In genomic region chr10:97407211-97407951, GRCh38 we compare ENCODE assay signal across 1 cellular context.
TF ChIP-seq lines count a peak whose summit lies in the region.

No MANE protein-coding gene starts in this region.

TF ChIP-seq in HepG2, 621 proteins besides CTCF, POLR2A, EP300 and RAD21 (continued from another document and continues in another):
- TF ChIP-seq ZNF607 (CRISPR knock-in tag; IDR thresholded peaks at IDR 0.05; ENCODE audit: borderline replicate concordance) (no peak; the same call in 1 of the 2 replicates), NR2C2 (CRISPR knock-in tag; IDR thresholded peaks at IDR 0.05; ENCODE audit: borderline replicate concordance) (no peak), ZNF547 (CRISPR knock-in tag; IDR thresholded peaks at IDR 0.05) (no peak), RBFOX2 (IDR thresholded peaks at IDR 0.05; ENCODE audit: low read depth, low read length) (no peak), ZNF772 (CRISPR knock-in tag; IDR thresholded peaks at IDR 0.05) (no peak), GATAD2A (CRISPR knock-in tag; IDR thresholded peaks at IDR 0.05) (peak; percentile 61), SAP130 (CRISPR knock-in tag; IDR thresholded peaks at IDR 0.05; ENCODE audit: low read depth) (peak; percentile 47), ZNF432 (CRISPR knock-in tag; IDR thresholded peaks at IDR 0.05; ENCODE audit: borderline replicate concordance) (no peak), ZNF3 (CRISPR knock-in tag; IDR thresholded peaks at IDR 0.05) (no peak), ZNF292 (CRISPR knock-in tag; IDR thresholded peaks at IDR 0.05; ENCODE audit: borderline replicate concordance, low read depth) (0 out of 2 replicates have a peak, but pooled peaks have one; percentile 9), ZNF850 (CRISPR knock-in tag; conservative IDR thresholded peaks at IDR 0.05) (no peak), HOXA3 (CRISPR knock-in tag; IDR thresholded peaks at IDR 0.05) (peak; percentile 56; the same call in 1 of the 2 replicates), ZNF317 (CRISPR knock-in tag; IDR thresholded peaks at IDR 0.05) (peak; percentile 25), NRL (CRISPR knock-in tag; IDR thresholded peaks at IDR 0.05; ENCODE audit: borderline replicate concordance) (no peak), POGZ (CRISPR knock-in tag; IDR thresholded peaks at IDR 0.05) (peak; percentile 34; the same call in 1 of the 2 replicates), TRAFD1 (CRISPR knock-in tag; IDR thresholded peaks at IDR 0.05; ENCODE audit: borderline replicate concordance) (no peak), ZBTB37 (CRISPR knock-in tag; IDR thresholded peaks at IDR 0.05) (0 out of 2 replicates have a peak, but pooled peaks have one; percentile 33), TMF1 (CRISPR knock-in tag; IDR thresholded peaks at IDR 0.05; ENCODE audit: low read depth) (no peak), ZNF468 (CRISPR knock-in tag; IDR thresholded peaks at IDR 0.05) (no peak), CHD2 (IDR thresholded peaks at IDR 0.05; ENCODE audit: low read depth, low read length) (no peak), CSRNP1 (CRISPR knock-in tag; IDR thresholded peaks at IDR 0.05) (no peak), ATM (IDR thresholded peaks at IDR 0.05; ENCODE audit: borderline replicate concordance) (no peak), ETV6 (CRISPR knock-in tag; conservative IDR thresholded peaks at IDR 0.05) (peak; percentile 43; the same call in 1 of the 2 replicates), IKZF4 (CRISPR knock-in tag; IDR thresholded peaks at IDR 0.05; ENCODE audit: borderline replicate concordance, low read depth, not compliant biosample characterization) (no peak), ZMYM3 (CRISPR knock-in tag; IDR thresholded peaks at IDR 0.05) (peak; percentile 100), NFIC (IDR thresholded peaks at IDR 0.05; ENCODE audit: low read length) (no peak), ZNF878 (CRISPR knock-in tag; IDR thresholded peaks at IDR 0.05) (no peak), NFYB (CRISPR knock-in tag; IDR thresholded peaks at IDR 0.05) (no peak), ZNF225 (CRISPR knock-in tag; IDR thresholded peaks at IDR 0.05) (no peak), ZBTB3 (CRISPR knock-in tag; IDR thresholded peaks at IDR 0.05; ENCODE audit: borderline replicate concordance, low read depth) (no peak), NR3C1 (CRISPR knock-in tag; IDR thresholded peaks at IDR 0.05) (no peak), ZNF564 (CRISPR knock-in tag; IDR thresholded peaks at IDR 0.05) (no peak), SMAD9 (CRISPR knock-in tag; IDR thresholded peaks at IDR 0.05) (no peak), ZSCAN9 (CRISPR knock-in tag; IDR thresholded peaks at IDR 0.05; ENCODE audit: borderline replicate concordance) (peak; percentile 38; the same call in 1 of the 2 replicates), POLR2G (IDR thresholded peaks at IDR 0.05; ENCODE audit: low read depth, low read length) (no peak), ASH2L (IDR thresholded peaks at IDR 0.05; ENCODE audit: insufficient read length, low read depth, low read length) (no peak), BRF2 (CRISPR knock-in tag; IDR thresholded peaks at IDR 0.05) (no peak), RFXANK (CRISPR knock-in tag; IDR thresholded peaks at IDR 0.05) (no peak), ZNF570 (CRISPR knock-in tag; IDR thresholded peaks at IDR 0.05; ENCODE audit: borderline replicate concordance) (no peak), ZKSCAN5 (CRISPR knock-in tag; IDR thresholded peaks at IDR 0.05) (no peak), ZNF782 (CRISPR knock-in tag; IDR thresholded peaks at IDR 0.05; ENCODE audit: borderline replicate concordance) (no peak), MAFF (IDR thresholded peaks at IDR 0.05; ENCODE audit: low read depth, low read length) (no peak), CHCHD3 (CRISPR knock-in tag; IDR thresholded peaks at IDR 0.05) (no peak), ONECUT2 (CRISPR knock-in tag; IDR thresholded peaks at IDR 0.05) (no peak), HNRNPL (IDR thresholded peaks at IDR 0.05; ENCODE audit: low read depth, low read length) (no peak), ZFP37 (CRISPR knock-in tag; IDR thresholded peaks at IDR 0.05; ENCODE audit: borderline replicate concordance) (no peak), SOX6 (IDR thresholded peaks at IDR 0.05) (no peak), SOX6 (CRISPR knock-in tag; IDR thresholded peaks at IDR 0.05) (no peak; the same call in 1 of the 2 replicates)
- TF ChIP-seq, protein P1, sequence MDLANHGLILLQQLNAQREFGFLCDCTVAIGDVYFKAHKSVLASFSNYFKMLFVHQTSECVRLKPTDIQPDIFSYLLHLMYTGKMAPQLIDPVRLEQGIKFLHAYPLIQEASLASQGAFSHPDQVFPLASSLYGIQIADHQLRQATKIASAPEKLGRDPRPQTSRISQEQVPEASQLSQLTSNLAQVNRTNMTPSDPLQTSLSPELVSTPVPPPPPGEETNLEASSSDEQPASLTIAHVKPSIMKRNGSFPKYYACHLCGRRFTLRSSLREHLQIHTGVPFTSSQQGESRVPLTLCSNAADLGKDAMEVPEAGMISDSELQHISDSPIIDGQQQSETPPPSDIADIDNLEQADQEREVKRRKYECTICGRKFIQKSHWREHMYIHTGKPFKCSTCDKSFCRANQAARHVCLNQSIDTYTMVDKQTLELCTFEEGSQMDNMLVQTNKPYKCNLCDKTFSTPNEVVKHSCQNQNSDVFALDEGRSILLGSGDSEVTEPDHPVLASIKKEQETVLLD (CRISPR knock-in tag; IDR thresholded peaks at IDR 0.05; ENCODE audit: low read depth), result no peak
- TF ChIP-seq, protein P2, sequence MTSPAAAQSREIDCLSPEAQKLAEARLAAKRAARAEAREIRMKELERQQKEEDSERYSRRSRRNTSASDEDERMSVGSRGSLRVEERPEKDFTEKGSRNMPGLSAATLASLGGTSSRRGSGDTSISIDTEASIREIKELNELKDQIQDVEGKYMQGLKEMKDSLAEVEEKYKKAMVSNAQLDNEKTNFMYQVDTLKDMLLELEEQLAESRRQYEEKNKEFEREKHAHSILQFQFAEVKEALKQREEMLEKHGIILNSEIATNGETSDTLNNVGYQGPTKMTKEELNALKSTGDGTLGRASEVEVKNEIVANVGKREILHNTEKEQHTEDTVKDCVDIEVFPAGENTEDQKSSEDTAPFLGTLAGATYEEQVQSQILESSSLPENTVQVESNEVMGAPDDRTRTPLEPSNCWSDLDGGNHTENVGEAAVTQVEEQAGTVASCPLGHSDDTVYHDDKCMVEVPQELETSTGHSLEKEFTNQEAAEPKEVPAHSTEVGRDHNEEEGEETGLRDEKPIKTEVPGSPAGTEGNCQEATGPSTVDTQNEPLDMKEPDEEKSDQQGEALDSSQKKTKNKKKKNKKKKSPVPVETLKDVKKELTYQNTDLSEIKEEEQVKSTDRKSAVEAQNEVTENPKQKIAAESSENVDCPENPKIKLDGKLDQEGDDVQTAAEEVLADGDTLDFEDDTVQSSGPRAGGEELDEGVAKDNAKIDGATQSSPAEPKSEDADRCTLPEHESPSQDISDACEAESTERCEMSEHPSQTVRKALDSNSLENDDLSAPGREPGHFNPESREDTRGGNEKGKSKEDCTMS (CRISPR knock-in tag; conservative IDR thresholded peaks at IDR 0.05), result no peak
- TF ChIP-seq, protein P3, sequence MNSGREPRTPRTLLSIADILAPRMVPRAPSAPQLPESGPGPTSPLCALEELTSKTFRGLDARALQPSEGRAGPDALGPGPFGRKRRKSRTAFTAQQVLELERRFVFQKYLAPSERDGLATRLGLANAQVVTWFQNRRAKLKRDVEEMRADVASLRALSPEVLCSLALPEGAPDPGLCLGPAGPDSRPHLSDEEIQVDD (CRISPR knock-in tag; IDR thresholded peaks at IDR 0.05; ENCODE audit: borderline replicate concordance), result no peak
- TF ChIP-seq, protein P4, sequence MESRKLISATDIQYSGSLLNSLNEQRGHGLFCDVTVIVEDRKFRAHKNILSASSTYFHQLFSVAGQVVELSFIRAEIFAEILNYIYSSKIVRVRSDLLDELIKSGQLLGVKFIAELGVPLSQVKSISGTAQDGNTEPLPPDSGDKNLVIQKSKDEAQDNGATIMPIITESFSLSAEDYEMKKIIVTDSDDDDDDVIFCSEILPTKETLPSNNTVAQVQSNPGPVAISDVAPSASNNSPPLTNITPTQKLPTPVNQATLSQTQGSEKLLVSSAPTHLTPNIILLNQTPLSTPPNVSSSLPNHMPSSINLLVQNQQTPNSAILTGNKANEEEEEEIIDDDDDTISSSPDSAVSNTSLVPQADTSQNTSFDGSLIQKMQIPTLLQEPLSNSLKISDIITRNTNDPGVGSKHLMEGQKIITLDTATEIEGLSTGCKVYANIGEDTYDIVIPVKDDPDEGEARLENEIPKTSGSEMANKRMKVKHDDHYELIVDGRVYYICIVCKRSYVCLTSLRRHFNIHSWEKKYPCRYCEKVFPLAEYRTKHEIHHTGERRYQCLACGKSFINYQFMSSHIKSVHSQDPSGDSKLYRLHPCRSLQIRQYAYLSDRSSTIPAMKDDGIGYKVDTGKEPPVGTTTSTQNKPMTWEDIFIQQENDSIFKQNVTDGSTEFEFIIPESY (CRISPR knock-in tag; IDR thresholded peaks at IDR 0.05), result peak; percentile 19; the same call in 1 of the 2 replicates
- TF ChIP-seq, protein P5, sequence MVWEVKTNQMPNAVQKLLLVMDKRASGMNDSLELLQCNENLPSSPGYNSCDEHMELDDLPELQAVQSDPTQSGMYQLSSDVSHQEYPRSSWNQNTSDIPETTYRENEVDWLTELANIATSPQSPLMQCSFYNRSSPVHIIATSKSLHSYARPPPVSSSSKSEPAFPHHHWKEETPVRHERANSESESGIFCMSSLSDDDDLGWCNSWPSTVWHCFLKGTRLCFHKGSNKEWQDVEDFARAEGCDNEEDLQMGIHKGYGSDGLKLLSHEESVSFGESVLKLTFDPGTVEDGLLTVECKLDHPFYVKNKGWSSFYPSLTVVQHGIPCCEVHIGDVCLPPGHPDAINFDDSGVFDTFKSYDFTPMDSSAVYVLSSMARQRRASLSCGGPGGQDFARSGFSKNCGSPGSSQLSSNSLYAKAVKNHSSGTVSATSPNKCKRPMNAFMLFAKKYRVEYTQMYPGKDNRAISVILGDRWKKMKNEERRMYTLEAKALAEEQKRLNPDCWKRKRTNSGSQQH (CRISPR knock-in tag; IDR thresholded peaks at IDR 0.05; ENCODE audit: low read depth), result 0 out of 2 replicates have a peak, but pooled peaks have one; percentile 10
- TF ChIP-seq, protein P6, sequence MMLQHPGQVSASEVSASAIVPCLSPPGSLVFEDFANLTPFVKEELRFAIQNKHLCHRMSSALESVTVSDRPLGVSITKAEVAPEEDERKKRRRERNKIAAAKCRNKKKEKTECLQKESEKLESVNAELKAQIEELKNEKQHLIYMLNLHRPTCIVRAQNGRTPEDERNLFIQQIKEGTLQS (CRISPR knock-in tag; IDR thresholded peaks at IDR 0.05), result no peak
- TF ChIP-seq, protein P7, sequence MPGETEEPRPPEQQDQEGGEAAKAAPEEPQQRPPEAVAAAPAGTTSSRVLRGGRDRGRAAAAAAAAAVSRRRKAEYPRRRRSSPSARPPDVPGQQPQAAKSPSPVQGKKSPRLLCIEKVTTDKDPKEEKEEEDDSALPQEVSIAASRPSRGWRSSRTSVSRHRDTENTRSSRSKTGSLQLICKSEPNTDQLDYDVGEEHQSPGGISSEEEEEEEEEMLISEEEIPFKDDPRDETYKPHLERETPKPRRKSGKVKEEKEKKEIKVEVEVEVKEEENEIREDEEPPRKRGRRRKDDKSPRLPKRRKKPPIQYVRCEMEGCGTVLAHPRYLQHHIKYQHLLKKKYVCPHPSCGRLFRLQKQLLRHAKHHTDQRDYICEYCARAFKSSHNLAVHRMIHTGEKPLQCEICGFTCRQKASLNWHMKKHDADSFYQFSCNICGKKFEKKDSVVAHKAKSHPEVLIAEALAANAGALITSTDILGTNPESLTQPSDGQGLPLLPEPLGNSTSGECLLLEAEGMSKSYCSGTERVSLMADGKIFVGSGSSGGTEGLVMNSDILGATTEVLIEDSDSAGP (CRISPR knock-in tag; IDR thresholded peaks at IDR 0.05; ENCODE audit: borderline replicate concordance), result no peak; the same call in 1 of the 2 replicates
- TF ChIP-seq, protein P8, sequence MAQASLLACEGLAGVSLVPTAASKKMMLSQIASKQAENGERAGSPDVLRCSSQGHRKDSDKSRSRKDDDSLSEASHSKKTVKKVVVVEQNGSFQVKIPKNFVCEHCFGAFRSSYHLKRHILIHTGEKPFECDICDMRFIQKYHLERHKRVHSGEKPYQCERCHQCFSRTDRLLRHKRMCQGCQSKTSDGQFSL (CRISPR knock-in tag; IDR thresholded peaks at IDR 0.05), result no peak
